ENCODE assay signal across 1 cellular context in the genomic region with DNA sequence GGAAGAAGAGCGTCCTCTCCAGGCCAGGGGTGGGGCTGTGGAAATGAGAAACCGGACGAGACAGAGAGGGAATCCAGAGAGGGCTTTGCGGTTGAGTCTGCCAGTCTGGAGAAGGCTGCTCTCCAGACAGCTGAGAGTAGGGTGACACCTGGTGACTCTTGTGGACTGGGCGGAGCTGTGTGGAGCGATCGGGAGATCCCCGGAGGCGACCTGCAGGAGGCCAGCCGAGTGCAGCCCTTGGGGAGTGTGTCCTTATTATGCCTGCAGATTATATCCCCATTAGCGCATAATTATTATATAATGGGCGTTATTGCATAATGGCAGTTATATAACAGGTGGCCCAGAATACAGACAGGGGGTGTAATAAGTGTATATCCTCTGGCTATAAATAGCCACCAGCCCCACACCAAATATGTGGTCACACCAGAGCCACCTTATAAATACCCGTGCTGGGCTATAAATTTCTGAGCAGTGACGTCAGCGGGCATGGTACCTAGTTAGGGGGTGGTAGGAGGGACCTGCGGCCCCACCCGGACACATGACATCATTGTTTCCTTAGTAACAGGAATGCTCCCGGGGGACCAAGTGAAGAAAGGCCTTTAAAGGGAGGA.
TF ChIP-seq lines count a peak whose summit lies in the region.

No MANE protein-coding gene starts in this region.

TF ChIP-seq in HepG2, 621 proteins besides CTCF, POLR2A, EP300 and RAD21 (continued from another document):
- TF ChIP-seq, protein P1, sequence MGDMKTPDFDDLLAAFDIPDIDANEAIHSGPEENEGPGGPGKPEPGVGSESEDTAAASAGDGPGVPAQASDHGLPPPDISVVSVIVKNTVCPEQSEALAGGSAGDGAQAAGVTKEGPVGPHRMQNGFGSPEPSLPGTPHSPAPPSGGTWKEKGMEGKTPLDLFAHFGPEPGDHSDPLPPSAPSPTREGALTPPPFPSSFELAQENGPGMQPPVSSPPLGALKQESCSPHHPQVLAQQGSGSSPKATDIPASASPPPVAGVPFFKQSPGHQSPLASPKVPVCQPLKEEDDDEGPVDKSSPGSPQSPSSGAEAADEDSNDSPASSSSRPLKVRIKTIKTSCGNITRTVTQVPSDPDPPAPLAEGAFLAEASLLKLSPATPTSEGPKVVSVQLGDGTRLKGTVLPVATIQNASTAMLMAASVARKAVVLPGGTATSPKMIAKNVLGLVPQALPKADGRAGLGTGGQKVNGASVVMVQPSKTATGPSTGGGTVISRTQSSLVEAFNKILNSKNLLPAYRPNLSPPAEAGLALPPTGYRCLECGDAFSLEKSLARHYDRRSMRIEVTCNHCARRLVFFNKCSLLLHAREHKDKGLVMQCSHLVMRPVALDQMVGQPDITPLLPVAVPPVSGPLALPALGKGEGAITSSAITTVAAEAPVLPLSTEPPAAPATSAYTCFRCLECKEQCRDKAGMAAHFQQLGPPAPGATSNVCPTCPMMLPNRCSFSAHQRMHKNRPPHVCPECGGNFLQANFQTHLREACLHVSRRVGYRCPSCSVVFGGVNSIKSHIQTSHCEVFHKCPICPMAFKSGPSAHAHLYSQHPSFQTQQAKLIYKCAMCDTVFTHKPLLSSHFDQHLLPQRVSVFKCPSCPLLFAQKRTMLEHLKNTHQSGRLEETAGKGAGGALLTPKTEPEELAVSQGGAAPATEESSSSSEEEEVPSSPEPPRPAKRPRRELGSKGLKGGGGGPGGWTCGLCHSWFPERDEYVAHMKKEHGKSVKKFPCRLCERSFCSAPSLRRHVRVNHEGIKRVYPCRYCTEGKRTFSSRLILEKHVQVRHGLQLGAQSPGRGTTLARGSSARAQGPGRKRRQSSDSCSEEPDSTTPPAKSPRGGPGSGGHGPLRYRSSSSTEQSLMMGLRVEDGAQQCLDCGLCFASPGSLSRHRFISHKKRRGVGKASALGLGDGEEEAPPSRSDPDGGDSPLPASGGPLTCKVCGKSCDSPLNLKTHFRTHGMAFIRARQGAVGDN (CRISPR knock-in tag; IDR thresholded peaks at IDR 0.05): peak; percentile 30; the same call in 1 of the 2 replicates
- TF ChIP-seq ZNF317 (CRISPR knock-in tag; IDR thresholded peaks at IDR 0.05): no peak
- TF ChIP-seq STAG1 (CRISPR knock-in tag; IDR thresholded peaks at IDR 0.05): peak; percentile 47
- TF ChIP-seq HNF4G (IDR thresholded peaks at IDR 0.05; ENCODE audit: borderline replicate concordance, low read depth, low read length): no peak
- no peak for TF ChIP-seq HNF4G (CRISPR knock-in tag; IDR thresholded peaks at IDR 0.05; ENCODE audit: borderline replicate concordance, low read depth)
